ENCODE assay signal across 23 cellular contexts in the genomic region with DNA sequence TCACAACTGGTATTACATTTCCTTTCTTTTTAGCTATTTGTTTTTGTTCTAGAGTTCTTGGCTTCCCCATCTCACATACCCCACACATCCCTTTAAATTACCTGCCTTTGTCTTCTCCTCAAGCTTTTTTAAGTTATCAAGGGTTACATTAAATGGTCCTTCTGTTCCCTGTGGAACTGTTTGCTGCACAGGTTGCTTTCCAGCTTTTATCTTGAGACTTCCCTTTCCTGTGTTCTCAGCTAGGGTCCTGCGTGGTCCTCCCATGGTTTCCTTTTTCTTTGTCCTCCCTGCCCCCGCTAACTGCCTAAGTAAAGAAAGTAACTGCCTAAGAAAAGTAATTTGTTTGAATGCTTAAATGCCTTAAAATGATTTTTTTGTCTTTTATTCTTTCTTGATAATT.
"Had no signal": no experiment of that assay in that cellular context is flagged by ENCODE, and none has a peak within 500 bp of the region (broad histone marks: within the 10 kb centered on the region; RNA-seq: fewer than 3 reads in every experiment).

No MANE protein-coding gene starts in this region.

- H3K4me1 Mint-ChIP-seq: mesothelial cell of epicardium; neural crest cell; stimulated activated effector memory CD8-positive, alpha-beta T cell treated with anti-CD3 and anti-CD28 coated beads, Interleukin-12 subunit alpha, Interleukin-12 subunit beta, amount 100 ng/mL, for 72 hours had no signal

- H3K4me3 Mint-ChIP-seq: mesothelial cell of epicardium; naive thymus-derived CD4-positive, alpha-beta T cell; natural killer cell treated with Interleukin-12 subunit alpha and Interleukin-12 subunit beta and Interleukin-15 and Interleukin-18, amount 100 ng/mL, for 72 hours; neural crest cell; stimulated activated effector memory CD8-positive, alpha-beta T cell treated with anti-CD3 and anti-CD28 coated beads, Interleukin-12 subunit alpha, Interleukin-12 subunit beta, amount 100 ng/mL, for 72 hours; stimulated activated naive CD8-positive, alpha-beta T cell treated with anti-CD3 and anti-CD28 coated beads, Interleukin-15, Interleukin-2, amounts not matched to agents 100 ng/mL and 50 ng/mL, for 24 hours had no signal

- DNase-seq: hypothalamus; islet precursor cell; left ventricle myocardium inferior; mesendoderm; naive thymus-derived CD4-positive, alpha-beta T cell; nucleus accumbens; pancreas; posterior cingulate gyrus; retina; right cardiac atrium; small intestine; spleen; stimulated activated CD4-positive, alpha-beta T cell treated with anti-CD3 and anti-CD28 coated beads, Interleukin-4, amount 100 ng/mL, for 24 hours; stimulated activated naive CD4-positive, alpha-beta T cell; tibial artery; trophoblast cell; upper lobe of right lung had no signal

- H3K9me3 Mint-ChIP-seq: natural killer cell treated with Interleukin-12 subunit alpha and Interleukin-12 subunit beta and Interleukin-15 and Interleukin-18, amount 100 ng/mL, for 72 hours; neural crest cell; stimulated activated effector memory CD8-positive, alpha-beta T cell treated with anti-CD3 and anti-CD28 coated beads, Interleukin-12 subunit alpha, Interleukin-12 subunit beta, amount 100 ng/mL, for 72 hours had no signal

- FAIRE-seq: pancreas, small intestine, urothelium cell line had no signal

- H3K27me3 Mint-ChIP-seq: naive thymus-derived CD4-positive, alpha-beta T cell; natural killer cell treated with Interleukin-12 subunit alpha and Interleukin-12 subunit beta and Interleukin-15 and Interleukin-18, amount 100 ng/mL, for 72 hours; stimulated activated naive CD8-positive, alpha-beta T cell treated with anti-CD3 and anti-CD28 coated beads, Interleukin-15, Interleukin-2, amounts not matched to agents 100 ng/mL and 50 ng/mL, for 24 hours had no signal

- H3K27ac Mint-ChIP-seq: mesothelial cell of epicardium; naive thymus-derived CD4-positive, alpha-beta T cell; natural killer cell treated with Interleukin-12 subunit alpha and Interleukin-12 subunit beta and Interleukin-15 and Interleukin-18, amount 100 ng/mL, for 72 hours; stimulated activated effector memory CD8-positive, alpha-beta T cell treated with anti-CD3 and anti-CD28 coated beads, Interleukin-12 subunit alpha, Interleukin-12 subunit beta, amount 100 ng/mL, for 72 hours; stimulated activated naive CD8-positive, alpha-beta T cell treated with anti-CD3 and anti-CD28 coated beads, Interleukin-15, Interleukin-2, amounts not matched to agents 100 ng/mL and 50 ng/mL, for 24 hours had no signal

- H3K36me3 Mint-ChIP-seq: stimulated activated effector memory CD8-positive, alpha-beta T cell treated with anti-CD3 and anti-CD28 coated beads, Interleukin-12 subunit alpha, Interleukin-12 subunit beta, amount 100 ng/mL, for 72 hours had no signal
